In the genomic region with DNA sequence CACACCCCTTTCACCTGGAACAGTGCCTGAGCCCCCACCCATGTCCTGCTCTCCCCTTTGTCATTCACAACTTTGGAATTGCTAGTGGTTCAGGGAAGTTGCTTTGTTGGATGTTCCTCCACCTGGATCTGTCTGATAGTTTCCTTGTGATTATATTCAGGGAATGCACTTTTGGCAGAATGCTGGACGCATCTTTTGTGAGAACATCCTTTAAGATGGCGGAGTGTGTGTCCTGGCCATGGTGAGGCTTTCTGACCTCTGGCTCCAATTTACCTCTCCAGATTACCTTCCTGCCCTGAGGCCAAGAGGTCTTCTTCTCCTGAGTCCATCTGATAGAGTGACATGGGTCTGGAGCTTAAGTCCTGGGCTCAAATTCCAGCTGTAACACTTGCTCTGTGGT, we compare ENCODE assay signal across 6 cellular contexts.
"Had no signal": no experiment of that assay in that cellular context is flagged by ENCODE, and none has a peak within 500 bp of the region (broad histone marks: within the 10 kb centered on the region; RNA-seq: fewer than 3 reads in every experiment).

No MANE protein-coding gene starts in this region.

- H3K4me3 Mint-ChIP-seq: GM23338, H9, IgD-negative memory B cell had no signal

- DNase-seq: H9, HCEC 1CT had no signal

- H3K36me3 Mint-ChIP-seq: IgD-negative memory B cell had no signal

- H3K9me3 Mint-ChIP-seq: GM23338, H9, IgD-negative memory B cell had no signal

- H3K27ac ChIP-seq: HL-60 had no signal

- ATAC-seq: GM23338, HepG2 had no signal

- H3K4me3 ChIP-seq: GM23338 had no signal

- H3K27ac Mint-ChIP-seq: GM23338, H9, IgD-negative memory B cell had no signal
